2 cellular contexts compared by ENCODE assay signal in genomic region chr10:69374931-69375306, GRCh38.
TF ChIP-seq lines count a peak whose summit lies in the region.

No MANE protein-coding gene starts in this region.

TF ChIP-seq in IMR-90, 13 proteins besides CTCF, POLR2A, EP300 and RAD21:
- TF ChIP-seq SMC3 (IDR thresholded peaks at IDR 0.05; ENCODE audit: low read depth, low read length) (no peak), CEBPB (IDR thresholded peaks at IDR 0.05; ENCODE audit: low read depth, low read length) (no peak), MAFK (IDR thresholded peaks at IDR 0.05; ENCODE audit: low read depth, low read length) (no peak), MXI1 (IDR thresholded peaks at IDR 0.05; ENCODE audit: borderline replicate concordance, low read depth, low read length) (no peak), NFE2L2 (IDR thresholded peaks at IDR 0.05; ENCODE audit: low read depth, low read length) (no peak), ELK1 (IDR thresholded peaks at IDR 0.05; ENCODE audit: borderline replicate concordance, low read depth, low read length) (no peak), CHD1 (IDR thresholded peaks at IDR 0.05; ENCODE audit: low read depth, low read length) (no peak), RFX5 (IDR thresholded peaks at IDR 0.05; ENCODE audit: low read depth, low read length) (no peak), BHLHE40 (IDR thresholded peaks at IDR 0.05; ENCODE audit: low read depth, low read length) (no peak)
- TF ChIP-seq, protein P1, sequence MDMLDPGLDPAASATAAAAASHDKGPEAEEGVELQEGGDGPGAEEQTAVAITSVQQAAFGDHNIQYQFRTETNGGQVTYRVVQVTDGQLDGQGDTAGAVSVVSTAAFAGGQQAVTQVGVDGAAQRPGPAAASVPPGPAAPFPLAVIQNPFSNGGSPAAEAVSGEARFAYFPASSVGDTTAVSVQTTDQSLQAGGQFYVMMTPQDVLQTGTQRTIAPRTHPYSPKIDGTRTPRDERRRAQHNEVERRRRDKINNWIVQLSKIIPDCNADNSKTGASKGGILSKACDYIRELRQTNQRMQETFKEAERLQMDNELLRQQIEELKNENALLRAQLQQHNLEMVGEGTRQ (IDR thresholded peaks at IDR 0.05; ENCODE audit: low read depth, low read length), result no peak
TF ChIP-seq in IMR-90: peak in this region for 0.

TF ChIP-seq in H1, 55 proteins besides CTCF, POLR2A, EP300 and RAD21:
- TF ChIP-seq YY1 (IDR thresholded peaks at IDR 0.05; ENCODE audit: low read depth, low read length) (no peak), BRCA1 (IDR thresholded peaks at IDR 0.05; ENCODE audit: low read depth, low read length) (no peak), POLR2AphosphoS5 (IDR thresholded peaks at IDR 0.05; ENCODE audit: low read depth, low read length) (no peak), NANOG (IDR thresholded peaks at IDR 0.05; ENCODE audit: insufficient read depth, low read depth, low read length, poor library complexity, severe bottlenecking) (no peak), MAFK (IDR thresholded peaks at IDR 0.05; ENCODE audit: low read depth, low read length) (no peak), CTBP2 (IDR thresholded peaks at IDR 0.05; ENCODE audit: borderline replicate concordance, insufficient read depth, insufficient read length, low read length) (no peak), TEAD4 (IDR thresholded peaks at IDR 0.05; ENCODE audit: low read depth, low read length) (no peak), RXRA (IDR thresholded peaks at IDR 0.05; ENCODE audit: insufficient read depth, low read depth, low read length) (no peak), GABPA (IDR thresholded peaks at IDR 0.05; ENCODE audit: borderline replicate concordance, insufficient read depth, low read length) (no peak), BCL11A (IDR thresholded peaks at IDR 0.05; ENCODE audit: low read depth in 2 of 2, low read length in 2 of 2) (no peak), CHD1 (IDR thresholded peaks at IDR 0.05; ENCODE audit: low read depth, low read length) (no peak), KDM1A (IDR thresholded peaks at IDR 0.05; ENCODE audit: borderline replicate concordance, low read length) (no peak), RNF2 (IDR thresholded peaks at IDR 0.05; ENCODE audit: borderline replicate concordance, low read depth, low read length, missing control alignments, poor library complexity, severe bottlenecking) (no peak), SP1 (IDR thresholded peaks at IDR 0.05; ENCODE audit: low read depth, low read length) (no peak), TCF12 (IDR thresholded peaks at IDR 0.05; ENCODE audit: low read depth, low read length) (no peak), PHF8 (conservative IDR thresholded peaks at IDR 0.05; ENCODE audit: low read depth, low read length) (no peak), JUN (IDR thresholded peaks at IDR 0.05; ENCODE audit: low read depth, low read length) (no peak)
- TF ChIP-seq, protein P2, sequence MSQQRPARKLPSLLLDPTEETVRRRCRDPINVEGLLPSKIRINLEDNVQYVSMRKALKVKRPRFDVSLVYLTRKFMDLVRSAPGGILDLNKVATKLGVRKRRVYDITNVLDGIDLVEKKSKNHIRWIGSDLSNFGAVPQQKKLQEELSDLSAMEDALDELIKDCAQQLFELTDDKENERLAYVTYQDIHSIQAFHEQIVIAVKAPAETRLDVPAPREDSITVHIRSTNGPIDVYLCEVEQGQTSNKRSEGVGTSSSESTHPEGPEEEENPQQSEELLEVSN (IDR thresholded peaks at IDR 0.05), result no peak
TF ChIP-seq in H1: peak in this region for 0.
